Comparison of ENCODE assay signal across 9 cellular contexts in genomic region chr17:4946312-4946976, GRCh38. TPM values are rescaled to one million over a fixed set of nuclear protein-coding genes. Genes with fewer than 3 reads are reported as not detected.
DNase-seq lines count a peak whose midpoint lies in the region; ATAC-seq, FAIRE-seq and TF ChIP-seq lines count a peak whose summit lies in the region.
"Had no signal": no experiment of that assay in that cellular context is flagged by ENCODE, and none has a peak within 500 bp of the region (broad histone marks: within the 10 kb centered on the region; RNA-seq: fewer than 3 reads in every experiment).

No MANE protein-coding gene starts in this region.

- DNase-seq in left ventricle myocardium inferior (no peak), Right ventricle myocardium superior (no peak), GM12878 (ENCODE audit: low read depth, low spot score) (no peak), lung (ENCODE audit: low spot score) (no peak), vagina (ENCODE audit: extremely low spot score in 2 of 2) (no peak), omental fat pad (ENCODE audit: low spot score) (no peak)

- no peak for TF ChIP-seq RAD21 in GM12878 (IDR thresholded peaks at IDR 0.05; ENCODE audit: insufficient read depth, low read depth, low read length)

- H3K9me3 ChIP-seq in left ventricle myocardium inferior (replicated peaks) (no peaks in the 10 kb centered on the region), GM12878 (replicated peaks; ENCODE audit: control insufficient read depth, insufficient read depth, low read length) (no peaks in the 10 kb centered on the region), lung (ENCODE audit: control insufficient read depth in 2 of 2, insufficient read depth in 1 of 2, low read length in 1 of 2) (no peaks in the 10 kb centered on the region), vagina (no peaks in the 10 kb centered on the region)

- H3K4me2 ChIP-seq in GM12878 (ENCODE audit: control insufficient read depth, insufficient read depth) = peak overlapping the region; percentile 55

- H3K4me1 ChIP-seq in left ventricle myocardium inferior (peaks cover 90% of the 10 kb centered on the region), GM12878 (ENCODE audit: control insufficient read depth, insufficient read depth, low read length) (peaks cover 48% of the 10 kb centered on the region), lung (ENCODE audit: control insufficient read depth in 2 of 2, insufficient read depth in 2 of 2, low read length in 2 of 2) (peaks cover 3 to 20% of the 10 kb centered on the region in 2 donors), vagina (peaks cover 49% of the 10 kb centered on the region)

- H3K79me2 ChIP-seq in GM12878 (ENCODE audit: control insufficient read depth, insufficient read depth, low read length) = peaks cover 82% of the 10 kb centered on the region

- RAD21 ChIA-PET in GM12878 (lab: Charles Lee; ENCODE audit: unreplicated experiment) = interaction anchor here (9.8 kb wide), 1 partner anchor 19 kb away, joined by 73 read pairs; the partner anchor contains the start of gene SPAG7

- WGBS in GM12878 (ENCODE audit: insufficient coverage, insufficient replicate concordance, low lambda C conversion rate, missing lambda C conversion rate) = under 1% methylated on average over 16 of the region's 16 CpGs
- WGBS in lung, 2 donors = 23% methylated on average over 16 of the region's 16 CpGs

- H3K27ac ChIP-seq in left ventricle myocardium inferior (replicated peaks) = peak overlapping the region; percentile 100
- H3K27ac ChIP-seq in GM12878 (ENCODE audit: control insufficient read depth, insufficient read depth) = peak overlapping the region; percentile 100
- H3K27ac ChIP-seq in lung (ENCODE audit: low read depth in 1 of 2, low read length in 1 of 2) = peak overlapping the region; percentile 38 to 73
- H3K27ac ChIP-seq in vagina = peak overlapping the region; percentile 95

- POLR2A ChIA-PET in GM12878 (lab: Charles Lee) = interaction anchor here (0.6 to 17.5 kb wide), 3 partner anchors 19 to 51 kb away, joined by 3 to 272 read pairs (median 5); partner anchors contain the start of genes INCA1, KIF1C and SPAG7

- peak overlapping the region; percentile 100 for H3K9ac ChIP-seq in GM12878 (ENCODE audit: control insufficient read depth, insufficient read depth, low read length)

- H3K36me3 ChIP-seq in left ventricle myocardium inferior = peaks cover 51% of the 10 kb centered on the region
- peaks cover 20 to 22% of the 10 kb centered on the region in 2 experiments for H3K36me3 ChIP-seq in GM12878 (ENCODE audit: control insufficient read depth in 2 of 2, insufficient read depth in 2 of 2, low read length in 1 of 2)
- peaks cover 12 to 32% of the 10 kb centered on the region in 2 donors for H3K36me3 ChIP-seq in lung (ENCODE audit: control insufficient read depth in 2 of 2, insufficient read depth in 2 of 2, low read length in 2 of 2)
- H3K36me3 ChIP-seq in vagina = peaks cover 0 to 35% of the 10 kb centered on the region in 2 donors

- no peak for FAIRE-seq in GM12878 (lab: Jason Lieb, UNC)

- intact Hi-C loops in left ventricle myocardium inferior (cut with micrococcal nuclease) (no loop called here), Right ventricle myocardium superior (cut with DNase I) (no loop called here), GM12878 (cut with micrococcal nuclease; ENCODE audit: unreplicated experiment) (no loop called here), vagina (cut with DNase I) (loop anchor here (5.0 kb wide), 1 partner anchor 51 kb away; the partner anchor contains the start of genes INCA1 and KIF1C)

- TSS peak; percentile 81 for BruUV-seq in GM12878 (replicated peaks; lab: Mats Ljungman, UMichigan)

- no peaks in the 10 kb centered on the region for H3K27me3 ChIP-seq in left ventricle myocardium inferior (ENCODE audit: low read depth)
- no peaks in the 10 kb centered on the region for H3K27me3 ChIP-seq in GM12878 (replicated peaks in 1 of 2; ENCODE audit: control insufficient read depth in 2 of 2, insufficient read depth in 2 of 2, low read length in 1 of 2)
- no peaks in the 10 kb centered on the region for H3K27me3 ChIP-seq in lung (ENCODE audit: control insufficient read depth, insufficient read depth)
- no peaks in the 10 kb centered on the region for H3K27me3 ChIP-seq in vagina

- ATAC-seq in Right ventricle myocardium superior (ENCODE audit: poor library complexity) (no peak), GM12878 (no peak), lung (ENCODE audit: insufficient read depth, low FRiP score) (no peak), HG03280 (IDR thresholded peaks at IDR 0.05; ENCODE audit: unreplicated experiment) (no peak), omental fat pad (ENCODE audit: low FRiP score) (no peak), HG02981 (IDR thresholded peaks at IDR 0.05; ENCODE audit: unreplicated experiment) (no peak)

- TF ChIP-seq CTCF in left ventricle myocardium inferior (IDR thresholded peaks at IDR 0.05; ENCODE audit: borderline replicate concordance) (no peak), GM12878 (IDR thresholded peaks at IDR 0.05 in 2 of 3, conservative IDR thresholded peaks at IDR 0.05 in 1 of 3; ENCODE audit: control insufficient read depth in 2 of 3, extremely low read depth in 1 of 3, insufficient read depth in 1 of 3, low read depth in 3 of 3, low read length in 3 of 3) (no peak), lung (IDR thresholded peaks at IDR 0.05; ENCODE audit: control extremely low read depth, extremely low read depth) (no peak), vagina (IDR thresholded peaks at IDR 0.05) (no peak), omental fat pad (IDR thresholded peaks at IDR 0.05) (no peak)

- CTCF ChIA-PET in GM12878 (lab: Yijun Ruan, JAX) = interaction anchor here (1.2 to 3.3 kb wide), 3 partner anchors 20 to 115 kb away, joined by 3 to 13 read pairs (median 12); partner anchors contain the start of gene SPAG7

- H2AFZ ChIP-seq in GM12878 (ENCODE audit: control insufficient read depth, low read depth, low read length) = no peak overlapping the region

- TF ChIP-seq EP300 in GM12878 (IDR thresholded peaks at IDR 0.05; ENCODE audit: borderline replicate concordance in 1 of 2, control insufficient read depth in 1 of 2, low read depth in 2 of 2, low read length in 2 of 2) = no peak

- TF ChIP-seq POLR2A in GM12878 (IDR thresholded peaks at IDR 0.05; ENCODE audit: low read depth, low read length) = peak; percentile 70
- no peak for TF ChIP-seq POLR2A in vagina (IDR thresholded peaks at IDR 0.05)

- H4K20me1 ChIP-seq in GM12878 (ENCODE audit: control insufficient read depth, insufficient read depth) = peaks cover 5% of the 10 kb centered on the region

- H3K4me3 ChIP-seq in left ventricle myocardium inferior = peak overlapping the region; percentile 99
- peak overlapping the region; percentile 96 for H3K4me3 ChIP-seq in GM12878
- peak overlapping the region; percentile 67 for H3K4me3 ChIP-seq in lung
- H3K4me3 ChIP-seq in vagina = peak overlapping the region; percentile 91 to 99

- SMC1A ChIA-PET in GM12878 (lab: Charles Lee; ENCODE audit: uncharacterized antibody, unreplicated experiment) = interaction anchor here (1.2 to 7.1 kb wide), 4 partner anchors 11 to 40 kb away, joined by 3 to 50 read pairs (median 5); partner anchors contain the start of gene SPAG7

- in situ Hi-C loops in GM12878 (cut with MboI) = no loop called here

RNA-seq across cellular contexts. Expression of gene PFN1, which starts 1.9 kb away (rescaled TPM):
- total RNA-seq in left ventricle myocardium inferior (182 TPM), Right ventricle myocardium superior (179 TPM), GM12878 (2014; rRNA removed) (1,668 and 2,039 TPM in 2 replicates), GM12878 (2014; rRNA removed; fragmentation: Illumina TruSeq; extraction: Trizol) (812 and 920 TPM in 2 replicates), GM12878 (2021) (1,903 and 1,912 TPM in 2 replicates), lung (100 to 1,000 TPM; 461 to 827 TPM), vagina (811 TPM), omental fat pad (100 to 1,000 TPM; 444 to 699 (median 616) TPM)
- 131 and 144 TPM in 2 replicates for total RNA-seq in GM12878 (2013; cell fraction: nucleolus; rRNA removed)
- polyA plus RNA-seq in GM12878 (2011; ENCODE audit: low read depth) = 909 TPM
- polyA plus RNA-seq in GM12878 (2011; rRNA removed) (705 and 1,560 TPM in 2 replicates), GM12878 (2014; fragmentation: Illumina TruSeq; extraction: Trizol) (1,675 and 1,933 TPM in 2 replicates), GM12878 (2014; fragmentation: Nextera tagmentation; extraction: Ambion mirVana) (100 to 1,000 TPM; 154 to 558 TPM), GM12878 (2014; rRNA removed) (3,016 and 4,055 TPM in 2 replicates), GM12878 (2016; fragmentation: Nextera tagmentation; extraction: Ambion mirVana) (1,000 to 10,000 TPM; 3,739 to 3,892 TPM), lung (1,000 to 10,000 TPM in 1 of 2 donors, 100 to 1,000 TPM in 1; 671 to 2,264 TPM)
- polyA plus RNA-seq in GM12878 (2011; cell fraction: cytosol; rRNA removed) = 2,124 and 2,184 TPM in 2 replicates
- 1,008 and 1,226 TPM in 2 replicates for polyA plus RNA-seq in GM12878 (2011; cell fraction: nucleus; rRNA removed)
- 1,629 and 1,984 TPM in 2 replicates for polyA plus RNA-seq in GM12878 (2012)
- 545 and 728 TPM in 2 replicates for polyA minus RNA-seq in GM12878 (2011; rRNA and poly(A)+ RNA removed)
- 829 and 978 TPM in 2 replicates for polyA minus RNA-seq in GM12878 (2011; cell fraction: cytosol; rRNA and poly(A)+ RNA removed)
- 245 and 466 TPM in 2 replicates for polyA minus RNA-seq in GM12878 (2011; cell fraction: nucleus; rRNA and poly(A)+ RNA removed)

RNA-seq across cellular contexts. Expression of gene ENO3, which starts 4.5 kb away (rescaled TPM):
- total RNA-seq in left ventricle myocardium inferior = 827 TPM
- total RNA-seq in Right ventricle myocardium superior = 534 TPM
- total RNA-seq in GM12878 (2013; cell fraction: nucleolus; rRNA removed) = 24.4 and 27.3 TPM in 2 replicates
- total RNA-seq in GM12878 (2014; rRNA removed) = 10.4 and 11.1 TPM in 2 replicates
- 9.7 and 10.4 TPM in 2 replicates for total RNA-seq in GM12878 (2014; rRNA removed; fragmentation: Illumina TruSeq; extraction: Trizol)
- 24.4 and 28.4 TPM in 2 replicates for total RNA-seq in GM12878 (2021)
- 43.3 TPM for polyA plus RNA-seq in GM12878 (2011; ENCODE audit: low read depth)
- polyA plus RNA-seq in GM12878 (2011; rRNA removed) = 19.8 and 25.6 TPM in 2 replicates
- polyA plus RNA-seq in GM12878 (2011; cell fraction: cytosol; rRNA removed) = 24.3 and 32.1 TPM in 2 replicates
- polyA plus RNA-seq in GM12878 (2011; cell fraction: nucleus; rRNA removed) = 316 and 330 TPM in 2 replicates
- polyA plus RNA-seq in GM12878 (2012) = 39.6 and 43.1 TPM in 2 replicates
- 9.0 and 15.2 TPM in 2 replicates for polyA plus RNA-seq in GM12878 (2014; fragmentation: Illumina TruSeq; extraction: Trizol)
- 10 to 100 TPM in 1 of 2 experiments, 1 to 10 TPM in 1; 6.8 to 14.5 TPM for polyA plus RNA-seq in GM12878 (2014; fragmentation: Nextera tagmentation; extraction: Ambion mirVana)
- polyA plus RNA-seq in GM12878 (2014; rRNA removed) = 26.3 and 31.5 TPM in 2 replicates
- polyA plus RNA-seq in GM12878 (2016; fragmentation: Nextera tagmentation; extraction: Ambion mirVana) = 10 to 100 TPM; 18.8 to 19.7 TPM
- 8.6 and 14.5 TPM in 2 replicates for polyA minus RNA-seq in GM12878 (2011; rRNA and poly(A)+ RNA removed)
- 7.9 and 9.0 TPM in 2 replicates for polyA minus RNA-seq in GM12878 (2011; cell fraction: cytosol; rRNA and poly(A)+ RNA removed)
- 23.0 and 30.4 TPM in 2 replicates for polyA minus RNA-seq in GM12878 (2011; cell fraction: nucleus; rRNA and poly(A)+ RNA removed)
- 10 to 100 TPM in 1 of 2 donors, 1 to 10 TPM in 1; 3.3 to 10.7 TPM for total RNA-seq in lung
- polyA plus RNA-seq in lung = 1 to 10 TPM; 7.2 to 9.3 TPM
- total RNA-seq in vagina = 5.6 TPM
- total RNA-seq in omental fat pad = 1 to 10 TPM; 2.8 to 5.3 (median 3.3) TPM

RNA-seq across cellular contexts. Expression of gene RNF167, which starts 6.4 kb away (rescaled TPM):
- total RNA-seq in left ventricle myocardium inferior (90.7 TPM), Right ventricle myocardium superior (85.8 TPM), GM12878 (2014; rRNA removed) (47.6 and 52.9 TPM in 2 replicates), GM12878 (2014; rRNA removed; fragmentation: Illumina TruSeq; extraction: Trizol) (57.4 and 63.9 TPM in 2 replicates), GM12878 (2021) (86.5 and 91.3 TPM in 2 replicates), lung (100 to 1,000 TPM in 1 of 2 donors, 10 to 100 TPM in 1; 30.8 to 107 TPM), vagina (54.3 TPM), omental fat pad (10 to 100 TPM; 24.5 to 34.4 (median 32.0) TPM)
- total RNA-seq in GM12878 (2013; cell fraction: nucleolus; rRNA removed) = 36.5 and 46.0 TPM in 2 replicates
- polyA plus RNA-seq in GM12878 (2011; ENCODE audit: low read depth) = 69.5 TPM
- polyA plus RNA-seq in GM12878 (2011; rRNA removed) (58.4 and 90.7 TPM in 2 replicates), GM12878 (2014; fragmentation: Illumina TruSeq; extraction: Trizol) (132 and 147 TPM in 2 replicates), GM12878 (2014; fragmentation: Nextera tagmentation; extraction: Ambion mirVana) (10 to 100 TPM; 33.6 to 35.3 TPM), GM12878 (2014; rRNA removed) (87.1 and 87.9 TPM in 2 replicates), GM12878 (2016; fragmentation: Nextera tagmentation; extraction: Ambion mirVana) (10 to 100 TPM; 49.7 to 57.7 TPM), lung (100 to 1,000 TPM in 1 of 2 donors, 10 to 100 TPM in 1; 86.7 to 142 TPM)
- polyA plus RNA-seq in GM12878 (2011; cell fraction: cytosol; rRNA removed) = 174 and 192 TPM in 2 replicates
- 178 and 241 TPM in 2 replicates for polyA plus RNA-seq in GM12878 (2011; cell fraction: nucleus; rRNA removed)
- polyA plus RNA-seq in GM12878 (2012) = 87.5 and 90.3 TPM in 2 replicates
- polyA minus RNA-seq in GM12878 (2011; rRNA and poly(A)+ RNA removed) = 68.8 and 133 TPM in 2 replicates
- 54.1 and 60.8 TPM in 2 replicates for polyA minus RNA-seq in GM12878 (2011; cell fraction: cytosol; rRNA and poly(A)+ RNA removed)
- 41.7 and 74.5 TPM in 2 replicates for polyA minus RNA-seq in GM12878 (2011; cell fraction: nucleus; rRNA and poly(A)+ RNA removed)

RNA-seq across cellular contexts. Expression of gene SLC25A11, which starts 6.6 kb away (rescaled TPM):
- total RNA-seq in left ventricle myocardium inferior = 219 TPM
- 208 TPM for total RNA-seq in Right ventricle myocardium superior
- total RNA-seq in GM12878 (2013; cell fraction: nucleolus; rRNA removed) = 39.8 and 41.2 TPM in 2 replicates
- total RNA-seq in GM12878 (2014; rRNA removed) = 82.7 and 91.4 TPM in 2 replicates
- 32.1 and 35.2 TPM in 2 replicates for total RNA-seq in GM12878 (2014; rRNA removed; fragmentation: Illumina TruSeq; extraction: Trizol)
- total RNA-seq in GM12878 (2021) = 73.7 and 82.2 TPM in 2 replicates
- 14.1 TPM for polyA plus RNA-seq in GM12878 (2011; ENCODE audit: low read depth)
- polyA plus RNA-seq in GM12878 (2011; rRNA removed) = 11.8 and 28.2 TPM in 2 replicates
- 50.2 TPM in 2 replicates for polyA plus RNA-seq in GM12878 (2011; cell fraction: cytosol; rRNA removed)
- polyA plus RNA-seq in GM12878 (2011; cell fraction: nucleus; rRNA removed) = 59.6 and 63.5 TPM in 2 replicates
- 33.1 and 38.0 TPM in 2 replicates for polyA plus RNA-seq in GM12878 (2012)
- polyA plus RNA-seq in GM12878 (2014; fragmentation: Illumina TruSeq; extraction: Trizol) = 19.1 and 59.2 TPM in 2 replicates
- 10 to 100 TPM in 1 of 2 experiments, 1 to 10 TPM in 1; 5.8 to 10.9 TPM for polyA plus RNA-seq in GM12878 (2014; fragmentation: Nextera tagmentation; extraction: Ambion mirVana)
- polyA plus RNA-seq in GM12878 (2014; rRNA removed) = 70.9 and 72.5 TPM in 2 replicates
- 100 to 1,000 TPM; 141 to 142 TPM for polyA plus RNA-seq in GM12878 (2016; fragmentation: Nextera tagmentation; extraction: Ambion mirVana)
- polyA minus RNA-seq in GM12878 (2011; rRNA and poly(A)+ RNA removed) = 23.3 and 40.2 TPM in 2 replicates
- polyA minus RNA-seq in GM12878 (2011; cell fraction: cytosol; rRNA and poly(A)+ RNA removed) = 12.2 and 13.4 TPM in 2 replicates
- polyA minus RNA-seq in GM12878 (2011; cell fraction: nucleus; rRNA and poly(A)+ RNA removed) = 32.0 and 59.6 TPM in 2 replicates
- total RNA-seq in lung = 10 to 100 TPM; 34.8 to 65.8 TPM
- 10 to 100 TPM; 42.5 to 72.1 TPM for polyA plus RNA-seq in lung
- 45.7 TPM for total RNA-seq in vagina
- total RNA-seq in omental fat pad = 10 to 100 TPM; 38.9 to 74.2 (median 47.1) TPM

RNA-seq across cellular contexts. Expression of gene GP1BA, which starts 14.4 kb away (rescaled TPM):
- total RNA-seq in left ventricle myocardium inferior = 0.22 TPM
- total RNA-seq in Right ventricle myocardium superior = not detected
- not detected in 2 replicates for total RNA-seq in GM12878 (2013; cell fraction: nucleolus; rRNA removed)
- 0.06 and 0.49 TPM in 2 replicates for total RNA-seq in GM12878 (2014; rRNA removed)
- 0.04 and 0.14 TPM in 2 replicates for total RNA-seq in GM12878 (2014; rRNA removed; fragmentation: Illumina TruSeq; extraction: Trizol)
- 0.67 and 0.74 TPM in 2 replicates for total RNA-seq in GM12878 (2021)
- 1.9 TPM for polyA plus RNA-seq in GM12878 (2011; ENCODE audit: low read depth)
- polyA plus RNA-seq in GM12878 (2011; rRNA removed) = not detected in 2 replicates
- polyA plus RNA-seq in GM12878 (2011; cell fraction: cytosol; rRNA removed) = 0.03 and 0.12 TPM in 2 replicates
- 0.04 and 0.07 TPM in 2 replicates for polyA plus RNA-seq in GM12878 (2011; cell fraction: nucleus; rRNA removed)
- polyA plus RNA-seq in GM12878 (2012) = 1.1 and 2.5 TPM in 2 replicates
- polyA plus RNA-seq in GM12878 (2014; fragmentation: Illumina TruSeq; extraction: Trizol) = 0.25 and 0.59 TPM in 2 replicates
- polyA plus RNA-seq in GM12878 (2014; fragmentation: Nextera tagmentation; extraction: Ambion mirVana) = under 1 TPM; 0.05 to 0.11 TPM
- polyA plus RNA-seq in GM12878 (2014; rRNA removed) = 0.28 and 0.43 TPM in 2 replicates
- polyA plus RNA-seq in GM12878 (2016; fragmentation: Nextera tagmentation; extraction: Ambion mirVana) = under 1 TPM; 0.35 to 0.64 TPM
- polyA minus RNA-seq in GM12878 (2011; rRNA and poly(A)+ RNA removed) = 0.15 and 0.26 TPM in 2 replicates
- polyA minus RNA-seq in GM12878 (2011; cell fraction: cytosol; rRNA and poly(A)+ RNA removed) = not detected in 2 replicates
- polyA minus RNA-seq in GM12878 (2011; cell fraction: nucleus; rRNA and poly(A)+ RNA removed) = not detected in 2 replicates
- under 1 TPM; 0.18 to 0.94 TPM for total RNA-seq in lung
- 1 to 10 TPM in 1 of 2 donors, under 1 TPM in 1; 0.26 to 1.4 TPM for polyA plus RNA-seq in lung
- total RNA-seq in vagina = not detected
- not detected for total RNA-seq in omental fat pad
- total RNA-seq: pulmonary artery endothelial cell had no signal

Comparison
In these comparisons a context has a peak if more than half of its experiments do, and no peak if none do; other contexts are left out.
1. RNA of gene ENO3, which starts 4.5 kb away (total RNA-seq): 827 TPM in left ventricle myocardium inferior (single experiment) and 534 TPM in Right ventricle myocardium superior (single experiment); 3.3 to 10.7 TPM in lung, 9.7 to 28.4 TPM in GM12878, 5.6 TPM in vagina (single experiment) and 2.8 to 5.3 TPM in omental fat pad; every median in the first group is over 10 times any median in the second.
2. Peak in every context shown above with its lines, with median percentiles within 50 percentile points of each other: H3K27ac ChIP-seq and H3K4me3 ChIP-seq.